In the genomic region with DNA sequence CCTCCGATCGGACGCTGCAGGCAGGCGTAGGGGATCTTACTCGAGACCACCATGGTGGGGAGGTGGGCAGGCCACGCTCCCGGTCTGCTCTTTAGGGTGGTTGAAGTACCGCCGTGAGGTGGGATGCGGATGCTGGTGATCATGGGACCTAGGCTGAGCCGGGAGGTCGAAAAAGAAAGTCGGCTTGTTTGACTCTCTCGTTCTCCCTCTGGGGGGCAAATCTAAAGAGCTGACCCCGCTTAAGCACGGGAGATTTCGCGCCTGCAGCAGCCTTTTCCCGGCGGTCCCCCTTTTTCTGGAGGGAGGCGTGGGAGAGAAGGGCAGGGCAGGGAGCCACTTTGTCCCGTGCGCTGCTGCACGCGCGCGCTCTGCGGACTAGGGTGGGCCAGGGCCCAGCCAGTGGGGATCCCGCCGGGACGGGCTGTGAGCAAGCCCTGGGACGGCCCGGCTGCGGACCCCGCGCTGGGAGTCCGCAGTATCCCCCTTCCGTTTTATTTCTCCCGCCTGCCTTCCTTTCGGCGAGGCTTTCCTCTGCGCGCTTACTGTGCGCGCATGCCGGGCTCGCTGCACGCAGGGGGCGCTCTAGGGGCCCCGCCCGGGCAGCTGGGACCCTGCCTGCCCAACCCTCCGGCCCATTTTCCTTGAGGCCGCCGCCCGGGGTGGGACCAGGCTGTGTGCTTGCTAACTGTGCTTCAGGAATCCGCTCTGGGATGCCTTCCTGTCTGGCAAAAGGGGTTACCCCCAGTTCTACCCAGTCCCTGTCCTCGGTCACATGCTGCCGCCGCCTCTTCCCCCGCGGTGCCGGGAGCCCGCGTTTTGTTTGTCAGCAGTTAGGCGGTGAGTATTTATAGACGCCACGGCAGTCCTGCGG, we compare ENCODE assay signal across 8 cellular contexts.
DNase-seq lines count a peak whose midpoint lies in the region; ATAC-seq, FAIRE-seq and TF ChIP-seq lines count a peak whose summit lies in the region.

No MANE protein-coding gene starts in this region.

- H3K9me3 ChIP-seq in HEK293 (ENCODE audit: control insufficient read depth, insufficient read depth, low read depth, low read length), result no peaks in the 10 kb centered on the region
- H3K9me3 ChIP-seq in right atrium auricular region, result no peaks in the 10 kb centered on the region
- no peaks in the 10 kb centered on the region for H3K9me3 ChIP-seq in prostate gland

- DNase-seq in D721Med (ENCODE audit: insufficient read length, low spot score) (no peak), RPMI7951 (ENCODE audit: low read depth) (peak; percentile 59), right atrium auricular region (ENCODE audit: low spot score) (no peak), prostate gland (ENCODE audit: low spot score) (no peak), NCI-H1092 treated with DMSO at 0.1 percent for 48 hours (lab: John Stamatoyannopoulos, UW) (no peak)
- peak; percentile 58 for DNase-seq in activated naive CD8-positive, alpha-beta T cell treated with anti-CD3 and anti-CD28 coated beads, Interleukin-2, amount 50 U/mL, for 24 hours

- H3K4me3 ChIP-seq in HEK293 (ENCODE audit: low read depth, low read length), result peak overlapping the region; percentile 58
- H3K4me3 ChIP-seq in right atrium auricular region, result peak overlapping the region; percentile 53 to 68
- peak overlapping the region; percentile 32 to 37 for H3K4me3 ChIP-seq in prostate gland

- H3K4me3 Mint-ChIP-seq in activated naive CD8-positive, alpha-beta T cell treated with anti-CD3 and anti-CD28 coated beads, Interleukin-2, amount 50 U/mL, for 24 hours, result peak overlapping the region; percentile 87

- H3K36me3 Mint-ChIP-seq in activated naive CD8-positive, alpha-beta T cell treated with anti-CD3 and anti-CD28 coated beads, Interleukin-2, amount 50 U/mL, for 24 hours (ENCODE audit: low read depth), result peaks cover 8% of the 10 kb centered on the region

- H3K4me1 ChIP-seq in HEK293 (ENCODE audit: control insufficient read depth, insufficient read depth, low read length), result no peaks in the 10 kb centered on the region
- H3K4me1 ChIP-seq in right atrium auricular region, result peaks cover 0 to 9% of the 10 kb centered on the region in 2 donors
- no peaks in the 10 kb centered on the region for H3K4me1 ChIP-seq in prostate gland (replicated peaks)

- peaks cover 38% of the 10 kb centered on the region for H3K4me1 Mint-ChIP-seq in activated naive CD8-positive, alpha-beta T cell treated with anti-CD3 and anti-CD28 coated beads, Interleukin-2, amount 50 U/mL, for 24 hours

- H3K27ac Mint-ChIP-seq in activated naive CD8-positive, alpha-beta T cell treated with anti-CD3 and anti-CD28 coated beads, Interleukin-2, amount 50 U/mL, for 24 hours, result peak overlapping the region; percentile 76

- intact Hi-C loops in prostate gland (cut with DNase I), result no loop called here

- WGBS in prostate gland, result under 1% methylated on average over 68 of the region's 68 CpGs

- H3K27ac ChIP-seq in HEK293 (ENCODE audit: extremely low read depth, low read depth, low read length) (no peak overlapping the region; the same call in 1 of the 2 replicates), right atrium auricular region (peak overlapping the region; percentile 43 to 61), prostate gland (peak overlapping the region in 1 of 2 donors; percentile 33)

- TF ChIP-seq POLR2A in prostate gland (IDR thresholded peaks at IDR 0.05), result no peak

- H3K27me3 ChIP-seq in right atrium auricular region, result no peaks in the 10 kb centered on the region
- peaks cover 6% of the 10 kb centered on the region for H3K27me3 ChIP-seq in prostate gland (replicated peaks; ENCODE audit: insufficient read depth)

- CTCF ChIA-PET in HEK293 (lab: Yijun Ruan, JAX), result interaction anchor here (0.6 to 5.6 kb wide), 18 partner anchors 9 to 1095 kb away, joined by 3 to 48 read pairs (median 4); a partner anchor contains a TSS

- TF ChIP-seq CTCF in D721Med (IDR thresholded peaks at IDR 0.05; ENCODE audit: insufficient read depth, missing control alignments), result peak; percentile 58
- TF ChIP-seq CTCF in HEK293 (tag by site-specific recombination; IDR thresholded peaks at IDR 0.05), result peak; percentile 78
- peak; percentile 16 to 74 for TF ChIP-seq CTCF in right atrium auricular region (IDR thresholded peaks at IDR 0.05)
- peak in 3 of 4 experiments; percentile 19 to 40 (median 26) for TF ChIP-seq CTCF in prostate gland (IDR thresholded peaks at IDR 0.05)

- peak; percentile 64 for ATAC-seq in activated naive CD8-positive, alpha-beta T cell treated with anti-CD3 and anti-CD28 coated beads, Interleukin-2, amount 50 U/mL, for 24 hours
- no peak for ATAC-seq in GM18858 (IDR thresholded peaks at IDR 0.05; ENCODE audit: unreplicated experiment)

- H3K9me3 Mint-ChIP-seq in activated naive CD8-positive, alpha-beta T cell treated with anti-CD3 and anti-CD28 coated beads, Interleukin-2, amount 50 U/mL, for 24 hours, result no peaks in the 10 kb centered on the region

- peaks cover 65% of the 10 kb centered on the region for H3K27me3 Mint-ChIP-seq in activated naive CD8-positive, alpha-beta T cell treated with anti-CD3 and anti-CD28 coated beads, Interleukin-2, amount 50 U/mL, for 24 hours

- FAIRE-seq in D721Med (lab: Jason Lieb, UNC), result no peak

- no peaks in the 10 kb centered on the region for H3K36me3 ChIP-seq in HEK293 (ENCODE audit: control insufficient read depth in 2 of 2, insufficient read depth in 1 of 2, low read length in 2 of 2)
- H3K36me3 ChIP-seq in right atrium auricular region, result no peaks in the 10 kb centered on the region
- H3K36me3 ChIP-seq in prostate gland, result no peaks in the 10 kb centered on the region

- POLR2A ChIA-PET in HEK293 (lab: Yijun Ruan, JAX), result interaction anchor here (0.7 to 3.2 kb wide), 9 partner anchors 8 to 102 kb away, joined by 3 to 20 read pairs (median 7); no protein-coding TSS in a partner anchor

TF ChIP-seq in HEK293, 187 proteins besides CTCF, POLR2A, EP300 and RAD21 (continues in another document):
- TF ChIP-seq, protein P1, sequence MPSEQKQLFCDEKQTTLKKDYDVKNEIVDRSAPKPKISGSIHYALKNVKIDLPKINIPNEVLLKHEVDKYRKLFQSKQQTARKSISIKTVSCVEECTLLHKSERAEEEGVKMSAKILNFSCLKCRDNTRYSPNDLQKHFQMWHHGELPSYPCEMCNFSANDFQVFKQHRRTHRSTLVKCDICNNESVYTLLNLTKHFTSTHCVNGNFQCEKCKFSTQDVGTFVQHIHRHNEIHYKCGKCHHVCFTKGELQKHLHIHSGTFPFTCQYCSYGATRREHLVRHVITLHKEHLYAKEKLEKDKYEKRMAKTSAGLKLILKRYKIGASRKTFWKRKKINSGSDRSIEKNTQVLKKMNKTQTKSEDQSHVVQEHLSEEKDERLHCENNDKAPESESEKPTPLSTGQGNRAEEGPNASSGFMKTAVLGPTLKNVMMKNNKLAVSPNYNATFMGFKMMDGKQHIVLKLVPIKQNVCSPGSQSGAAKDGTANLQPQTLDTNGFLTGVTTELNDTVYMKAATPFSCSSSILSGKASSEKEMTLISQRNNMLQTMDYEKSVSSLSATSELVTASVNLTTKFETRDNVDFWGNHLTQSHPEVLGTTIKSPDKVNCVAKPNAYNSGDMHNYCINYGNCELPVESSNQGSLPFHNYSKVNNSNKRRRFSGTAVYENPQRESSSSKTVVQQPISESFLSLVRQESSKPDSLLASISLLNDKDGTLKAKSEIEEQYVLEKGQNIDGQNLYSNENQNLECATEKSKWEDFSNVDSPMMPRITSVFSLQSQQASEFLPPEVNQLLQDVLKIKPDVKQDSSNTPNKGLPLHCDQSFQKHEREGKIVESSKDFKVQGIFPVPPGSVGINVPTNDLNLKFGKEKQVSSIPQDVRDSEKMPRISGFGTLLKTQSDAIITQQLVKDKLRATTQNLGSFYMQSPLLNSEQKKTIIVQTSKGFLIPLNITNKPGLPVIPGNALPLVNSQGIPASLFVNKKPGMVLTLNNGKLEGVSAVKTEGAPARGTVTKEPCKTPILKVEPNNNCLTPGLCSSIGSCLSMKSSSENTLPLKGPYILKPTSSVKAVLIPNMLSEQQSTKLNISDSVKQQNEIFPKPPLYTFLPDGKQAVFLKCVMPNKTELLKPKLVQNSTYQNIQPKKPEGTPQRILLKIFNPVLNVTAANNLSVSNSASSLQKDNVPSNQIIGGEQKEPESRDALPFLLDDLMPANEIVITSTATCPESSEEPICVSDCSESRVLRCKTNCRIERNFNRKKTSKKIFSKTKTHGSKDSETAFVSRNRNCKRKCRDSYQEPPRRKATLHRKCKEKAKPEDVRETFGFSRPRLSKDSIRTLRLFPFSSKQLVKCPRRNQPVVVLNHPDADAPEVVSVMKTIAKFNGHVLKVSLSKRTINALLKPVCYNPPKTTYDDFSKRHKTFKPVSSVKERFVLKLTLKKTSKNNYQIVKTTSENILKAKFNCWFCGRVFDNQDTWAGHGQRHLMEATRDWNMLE (tag by site-specific recombination; conservative IDR thresholded peaks at IDR 0.05; ENCODE audit: low read depth), result no peak
- TF ChIP-seq, protein P2, sequence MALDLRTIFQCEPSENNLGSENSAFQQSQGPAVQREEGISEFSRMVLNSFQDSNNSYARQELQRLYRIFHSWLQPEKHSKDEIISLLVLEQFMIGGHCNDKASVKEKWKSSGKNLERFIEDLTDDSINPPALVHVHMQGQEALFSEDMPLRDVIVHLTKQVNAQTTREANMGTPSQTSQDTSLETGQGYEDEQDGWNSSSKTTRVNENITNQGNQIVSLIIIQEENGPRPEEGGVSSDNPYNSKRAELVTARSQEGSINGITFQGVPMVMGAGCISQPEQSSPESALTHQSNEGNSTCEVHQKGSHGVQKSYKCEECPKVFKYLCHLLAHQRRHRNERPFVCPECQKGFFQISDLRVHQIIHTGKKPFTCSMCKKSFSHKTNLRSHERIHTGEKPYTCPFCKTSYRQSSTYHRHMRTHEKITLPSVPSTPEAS (tag by site-specific recombination; IDR thresholded peaks at IDR 0.05), result no peak
- TF ChIP-seq ZNF585B (tag by site-specific recombination; IDR thresholded peaks at IDR 0.05) (no peak), SP7 (tag by site-specific recombination; IDR thresholded peaks at IDR 0.05) (0 out of 2 replicates have a peak, but pooled peaks have one; percentile 34), SALL2 (tag by site-specific recombination; IDR thresholded peaks at IDR 0.05; ENCODE audit: borderline replicate concordance) (no peak), ZNF155 (tag by site-specific recombination; IDR thresholded peaks at IDR 0.05) (no peak)
- TF ChIP-seq, protein P3, sequence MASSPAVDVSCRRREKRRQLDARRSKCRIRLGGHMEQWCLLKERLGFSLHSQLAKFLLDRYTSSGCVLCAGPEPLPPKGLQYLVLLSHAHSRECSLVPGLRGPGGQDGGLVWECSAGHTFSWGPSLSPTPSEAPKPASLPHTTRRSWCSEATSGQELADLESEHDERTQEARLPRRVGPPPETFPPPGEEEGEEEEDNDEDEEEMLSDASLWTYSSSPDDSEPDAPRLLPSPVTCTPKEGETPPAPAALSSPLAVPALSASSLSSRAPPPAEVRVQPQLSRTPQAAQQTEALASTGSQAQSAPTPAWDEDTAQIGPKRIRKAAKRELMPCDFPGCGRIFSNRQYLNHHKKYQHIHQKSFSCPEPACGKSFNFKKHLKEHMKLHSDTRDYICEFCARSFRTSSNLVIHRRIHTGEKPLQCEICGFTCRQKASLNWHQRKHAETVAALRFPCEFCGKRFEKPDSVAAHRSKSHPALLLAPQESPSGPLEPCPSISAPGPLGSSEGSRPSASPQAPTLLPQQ (tag by site-specific recombination; IDR thresholded peaks at IDR 0.05), result peak; percentile 57; the same call in 1 of the 2 replicates

Comparison
In these comparisons a context has a peak if more than half of its experiments do, and no peak if none do; other contexts are left out.
1. DNase-seq: peak in RPMI7951 (single experiment) and activated naive CD8-positive, alpha-beta T cell treated with anti-CD3 and anti-CD28 coated beads, Interleukin-2, amount 50 U/mL, for 24 hours (single experiment); none in D721Med (single experiment), right atrium auricular region (single experiment), prostate gland (single experiment) and NCI-H1092 treated with DMSO at 0.1 percent for 48 hours (single experiment).
2. CTCF ChIP-seq: peak in every context shown above with its lines; median percentile 78 in HEK293; 58 in D721Med; 45 in right atrium auricular region; 26 in prostate gland.
3. Peak in every context shown above with its lines, with median percentiles within 50 percentile points of each other: H3K4me3 ChIP-seq.